ENCODE assay signal across 1 cellular context in the genomic region with DNA sequence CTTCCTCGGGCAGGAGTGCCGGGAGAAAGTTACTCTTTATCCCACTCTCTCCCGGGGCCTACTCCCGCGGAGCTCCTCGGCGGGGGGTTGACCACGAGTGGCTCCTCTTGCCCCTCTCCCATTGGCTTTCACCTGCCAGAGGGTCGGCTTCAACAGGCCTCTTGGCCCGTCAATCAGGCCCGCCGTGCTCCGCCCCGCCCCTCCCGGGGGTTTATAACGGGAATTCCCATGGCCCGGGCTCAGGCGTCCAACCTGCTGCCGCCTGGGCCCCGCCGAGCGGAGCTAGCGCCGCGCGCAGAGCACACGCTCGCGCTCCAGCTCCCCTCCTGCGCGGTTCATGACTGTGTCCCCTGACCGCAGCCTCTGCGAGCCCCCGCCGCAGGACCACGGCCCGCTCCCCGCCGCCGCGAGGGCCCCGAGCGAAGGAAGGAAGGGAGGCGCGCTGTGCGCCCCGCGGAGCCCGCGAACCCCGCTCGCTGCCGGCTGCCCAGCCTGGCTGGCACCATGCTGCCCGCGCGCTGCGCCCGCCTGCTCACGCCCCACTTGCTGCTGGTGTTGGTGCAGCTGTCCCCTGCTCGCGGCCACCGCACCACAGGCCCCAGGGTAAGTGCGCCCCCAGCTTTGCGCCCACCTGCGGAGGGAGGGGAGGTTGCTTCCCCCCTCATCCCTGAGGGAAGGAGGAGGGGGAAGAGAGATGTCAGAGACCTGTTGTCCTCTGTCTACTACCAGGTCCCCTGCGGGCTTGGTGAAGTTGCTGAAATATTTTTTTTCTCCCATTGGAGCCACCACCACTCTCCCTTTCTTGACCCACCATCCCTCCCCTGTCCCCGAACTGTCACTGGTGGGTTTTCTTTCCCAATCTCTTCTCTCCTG.
TF ChIP-seq lines count a peak whose summit lies in the region.

A gene with protein sequence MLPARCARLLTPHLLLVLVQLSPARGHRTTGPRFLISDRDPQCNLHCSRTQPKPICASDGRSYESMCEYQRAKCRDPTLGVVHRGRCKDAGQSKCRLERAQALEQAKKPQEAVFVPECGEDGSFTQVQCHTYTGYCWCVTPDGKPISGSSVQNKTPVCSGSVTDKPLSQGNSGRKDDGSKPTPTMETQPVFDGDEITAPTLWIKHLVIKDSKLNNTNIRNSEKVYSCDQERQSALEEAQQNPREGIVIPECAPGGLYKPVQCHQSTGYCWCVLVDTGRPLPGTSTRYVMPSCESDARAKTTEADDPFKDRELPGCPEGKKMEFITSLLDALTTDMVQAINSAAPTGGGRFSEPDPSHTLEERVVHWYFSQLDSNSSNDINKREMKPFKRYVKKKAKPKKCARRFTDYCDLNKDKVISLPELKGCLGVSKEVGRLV (plus strand): TSS at position 242 of the 873 bp plus-strand sequence. CDS start 263 bp downstream, at position 505.

TF ChIP-seq in WTC11, 78 proteins besides CTCF, POLR2A, EP300 and RAD21 (continued from another document):
- TF ChIP-seq, protein P1, sequence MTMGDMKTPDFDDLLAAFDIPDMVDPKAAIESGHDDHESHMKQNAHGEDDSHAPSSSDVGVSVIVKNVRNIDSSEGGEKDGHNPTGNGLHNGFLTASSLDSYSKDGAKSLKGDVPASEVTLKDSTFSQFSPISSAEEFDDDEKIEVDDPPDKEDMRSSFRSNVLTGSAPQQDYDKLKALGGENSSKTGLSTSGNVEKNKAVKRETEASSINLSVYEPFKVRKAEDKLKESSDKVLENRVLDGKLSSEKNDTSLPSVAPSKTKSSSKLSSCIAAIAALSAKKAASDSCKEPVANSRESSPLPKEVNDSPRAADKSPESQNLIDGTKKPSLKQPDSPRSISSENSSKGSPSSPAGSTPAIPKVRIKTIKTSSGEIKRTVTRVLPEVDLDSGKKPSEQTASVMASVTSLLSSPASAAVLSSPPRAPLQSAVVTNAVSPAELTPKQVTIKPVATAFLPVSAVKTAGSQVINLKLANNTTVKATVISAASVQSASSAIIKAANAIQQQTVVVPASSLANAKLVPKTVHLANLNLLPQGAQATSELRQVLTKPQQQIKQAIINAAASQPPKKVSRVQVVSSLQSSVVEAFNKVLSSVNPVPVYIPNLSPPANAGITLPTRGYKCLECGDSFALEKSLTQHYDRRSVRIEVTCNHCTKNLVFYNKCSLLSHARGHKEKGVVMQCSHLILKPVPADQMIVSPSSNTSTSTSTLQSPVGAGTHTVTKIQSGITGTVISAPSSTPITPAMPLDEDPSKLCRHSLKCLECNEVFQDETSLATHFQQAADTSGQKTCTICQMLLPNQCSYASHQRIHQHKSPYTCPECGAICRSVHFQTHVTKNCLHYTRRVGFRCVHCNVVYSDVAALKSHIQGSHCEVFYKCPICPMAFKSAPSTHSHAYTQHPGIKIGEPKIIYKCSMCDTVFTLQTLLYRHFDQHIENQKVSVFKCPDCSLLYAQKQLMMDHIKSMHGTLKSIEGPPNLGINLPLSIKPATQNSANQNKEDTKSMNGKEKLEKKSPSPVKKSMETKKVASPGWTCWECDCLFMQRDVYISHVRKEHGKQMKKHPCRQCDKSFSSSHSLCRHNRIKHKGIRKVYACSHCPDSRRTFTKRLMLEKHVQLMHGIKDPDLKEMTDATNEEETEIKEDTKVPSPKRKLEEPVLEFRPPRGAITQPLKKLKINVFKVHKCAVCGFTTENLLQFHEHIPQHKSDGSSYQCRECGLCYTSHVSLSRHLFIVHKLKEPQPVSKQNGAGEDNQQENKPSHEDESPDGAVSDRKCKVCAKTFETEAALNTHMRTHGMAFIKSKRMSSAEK (CRISPR knock-in tag; IDR thresholded peaks at IDR 0.05; ENCODE audit: borderline replicate concordance): no peak
- TF ChIP-seq KAT7 (CRISPR knock-in tag; IDR thresholded peaks at IDR 0.05; ENCODE audit: borderline replicate concordance) (0 out of 2 replicates have a peak, but pooled peaks have one; percentile 40), NFE2L1 (CRISPR knock-in tag; IDR thresholded peaks at IDR 0.05) (no peak), FOXP1 (CRISPR knock-in tag; IDR thresholded peaks at IDR 0.05; ENCODE audit: borderline replicate concordance) (peak; percentile 41; the same call in 1 of the 2 replicates), NFYB (CRISPR knock-in tag; conservative IDR thresholded peaks at IDR 0.05; ENCODE audit: low read depth) (peak; percentile 84)
- TF ChIP-seq, protein P2, sequence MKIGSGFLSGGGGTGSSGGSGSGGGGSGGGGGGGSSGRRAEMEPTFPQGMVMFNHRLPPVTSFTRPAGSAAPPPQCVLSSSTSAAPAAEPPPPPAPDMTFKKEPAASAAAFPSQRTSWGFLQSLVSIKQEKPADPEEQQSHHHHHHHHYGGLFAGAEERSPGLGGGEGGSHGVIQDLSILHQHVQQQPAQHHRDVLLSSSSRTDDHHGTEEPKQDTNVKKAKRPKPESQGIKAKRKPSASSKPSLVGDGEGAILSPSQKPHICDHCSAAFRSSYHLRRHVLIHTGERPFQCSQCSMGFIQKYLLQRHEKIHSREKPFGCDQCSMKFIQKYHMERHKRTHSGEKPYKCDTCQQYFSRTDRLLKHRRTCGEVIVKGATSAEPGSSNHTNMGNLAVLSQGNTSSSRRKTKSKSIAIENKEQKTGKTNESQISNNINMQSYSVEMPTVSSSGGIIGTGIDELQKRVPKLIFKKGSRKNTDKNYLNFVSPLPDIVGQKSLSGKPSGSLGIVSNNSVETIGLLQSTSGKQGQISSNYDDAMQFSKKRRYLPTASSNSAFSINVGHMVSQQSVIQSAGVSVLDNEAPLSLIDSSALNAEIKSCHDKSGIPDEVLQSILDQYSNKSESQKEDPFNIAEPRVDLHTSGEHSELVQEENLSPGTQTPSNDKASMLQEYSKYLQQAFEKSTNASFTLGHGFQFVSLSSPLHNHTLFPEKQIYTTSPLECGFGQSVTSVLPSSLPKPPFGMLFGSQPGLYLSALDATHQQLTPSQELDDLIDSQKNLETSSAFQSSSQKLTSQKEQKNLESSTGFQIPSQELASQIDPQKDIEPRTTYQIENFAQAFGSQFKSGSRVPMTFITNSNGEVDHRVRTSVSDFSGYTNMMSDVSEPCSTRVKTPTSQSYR (CRISPR knock-in tag; IDR thresholded peaks at IDR 0.05): no peak
TF ChIP-seq in WTC11: peak in this region for 5.
